In the genomic region with DNA sequence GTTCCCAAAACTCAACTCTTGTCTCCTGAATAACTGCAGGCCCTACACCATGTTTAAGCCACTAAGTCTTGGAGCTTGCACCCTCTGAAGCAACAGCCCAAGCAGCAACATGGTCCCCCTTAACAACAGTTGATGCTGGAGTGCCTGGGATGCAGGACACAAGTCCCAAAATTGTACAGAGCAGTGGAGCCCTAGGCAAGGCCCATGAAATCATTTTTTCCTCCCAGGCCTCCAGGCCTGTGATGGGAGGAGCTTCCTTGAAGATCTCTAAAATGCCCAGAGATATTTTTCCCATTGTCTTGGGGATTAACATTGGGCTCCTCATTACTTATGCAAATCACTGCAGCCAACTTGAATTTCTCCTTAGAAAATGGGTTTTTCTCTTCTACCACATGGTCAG, we compare ENCODE assay signal across 33 cellular contexts.
"Had no signal": no experiment of that assay in that cellular context is flagged by ENCODE, and none has a peak within 500 bp of the region (broad histone marks: within the 10 kb centered on the region; RNA-seq: fewer than 3 reads in every experiment).

No MANE protein-coding gene starts in this region.

- H3K27ac Mint-ChIP-seq: activated CD4-positive, alpha-beta memory T cell treated with anti-CD3 and anti-CD28 coated beads, Interleukin-2, amount 10 ng/mL, durations not matched to agents 7 days and 5 days; activated CD8-positive, alpha-beta memory T cell treated with anti-CD3 and anti-CD28 coated beads, Interleukin-2, amount 10 ng/mL, durations not matched to agents 7 days and 5 days; activated naive CD4-positive, alpha-beta T cell treated with anti-CD3 and anti-CD28 coated beads, Interleukin-2, amount 10 ng/mL, durations not matched to agents 7 days and 5 days; activated naive CD8-positive, alpha-beta T cell; activated naive CD8-positive, alpha-beta T cell treated with anti-CD3 and anti-CD28 coated beads, Interleukin-2, amount 50 U/mL, for 24 hours had no signal

- H3K27me3 Mint-ChIP-seq: activated CD4-positive, alpha-beta memory T cell treated with anti-CD3 and anti-CD28 coated beads, Interleukin-2, amount 10 ng/mL, durations not matched to agents 7 days and 5 days; activated CD8-positive, alpha-beta memory T cell treated with anti-CD3 and anti-CD28 coated beads, Interleukin-2, amount 10 ng/mL, durations not matched to agents 7 days and 5 days; activated naive CD4-positive, alpha-beta T cell treated with anti-CD3 and anti-CD28 coated beads, Interleukin-2, amount 10 ng/mL, durations not matched to agents 7 days and 5 days; activated naive CD8-positive, alpha-beta T cell; activated naive CD8-positive, alpha-beta T cell treated with anti-CD3 and anti-CD28 coated beads, Interleukin-2, amount 50 U/mL, for 24 hours had no signal

- H3K4me3 Mint-ChIP-seq: activated CD4-positive, alpha-beta memory T cell treated with anti-CD3 and anti-CD28 coated beads, Interleukin-2, amount 10 ng/mL, durations not matched to agents 7 days and 5 days; activated CD8-positive, alpha-beta memory T cell treated with anti-CD3 and anti-CD28 coated beads, Interleukin-2, amount 10 ng/mL, durations not matched to agents 7 days and 5 days; activated naive CD4-positive, alpha-beta T cell treated with anti-CD3 and anti-CD28 coated beads, Interleukin-2, amount 10 ng/mL, durations not matched to agents 7 days and 5 days; activated naive CD8-positive, alpha-beta T cell; activated naive CD8-positive, alpha-beta T cell treated with anti-CD3 and anti-CD28 coated beads, Interleukin-2, amount 50 U/mL, for 24 hours had no signal

- H3K36me3 Mint-ChIP-seq: activated CD8-positive, alpha-beta memory T cell treated with anti-CD3 and anti-CD28 coated beads, Interleukin-2, amount 10 ng/mL, durations not matched to agents 7 days and 5 days; activated naive CD4-positive, alpha-beta T cell treated with anti-CD3 and anti-CD28 coated beads, Interleukin-2, amount 10 ng/mL, durations not matched to agents 7 days and 5 days; activated naive CD8-positive, alpha-beta T cell had no signal

- ATAC-seq: activated CD8-positive, alpha-beta memory T cell treated with anti-CD3 and anti-CD28 coated beads, Interleukin-2, amount 10 ng/mL, durations not matched to agents 7 days and 5 days; activated naive CD8-positive, alpha-beta T cell treated with anti-CD3 and anti-CD28 coated beads, Interleukin-2, amount 50 U/mL, for 24 hours; PC-3; Right ventricle myocardium inferior had no signal

- H3K36me3 ChIP-seq: WERI-Rb-1 had no signal

- H3K4me1 Mint-ChIP-seq: activated CD4-positive, alpha-beta memory T cell treated with anti-CD3 and anti-CD28 coated beads, Interleukin-2, amount 10 ng/mL, durations not matched to agents 7 days and 5 days; activated CD8-positive, alpha-beta memory T cell treated with anti-CD3 and anti-CD28 coated beads, Interleukin-2, amount 10 ng/mL, durations not matched to agents 7 days and 5 days; activated naive CD4-positive, alpha-beta T cell treated with anti-CD3 and anti-CD28 coated beads, Interleukin-2, amount 10 ng/mL, durations not matched to agents 7 days and 5 days; activated naive CD8-positive, alpha-beta T cell treated with anti-CD3 and anti-CD28 coated beads, Interleukin-2, amount 50 U/mL, for 24 hours had no signal

- FAIRE-seq: RCC 7860 had no signal

- DNase-seq: activated CD4-positive, alpha-beta memory T cell treated with anti-CD3 and anti-CD28 coated beads, Interleukin-2, amount 10 ng/mL, durations not matched to agents 7 days and 5 days; activated CD4-positive, alpha-beta T cell treated with anti-CD3 and anti-CD28 coated beads for 1 hour; activated CD4-positive, alpha-beta T cell treated with anti-CD3 and anti-CD28 coated beads for 48 hours; activated CD4-positive, CD25-positive, alpha-beta regulatory T cell; activated CD8-positive, alpha-beta memory T cell treated with anti-CD3 and anti-CD28 coated beads for 24 hours; activated CD8-positive, alpha-beta memory T cell treated with anti-CD3 and anti-CD28 coated beads, Interleukin-2, amount 10 ng/mL, durations not matched to agents 7 days and 5 days; activated CD8-positive, alpha-beta memory T cell treated with anti-CD3 and anti-CD28 coated beads, Interleukin-2, amount 50 U/mL, for 48 hours; activated effector memory CD4-positive, alpha-beta T cell treated with Interleukin-2 at 50 U/mL for 16 hours; activated naive CD4-positive, alpha-beta T cell treated with anti-CD3 and anti-CD28 coated beads, Interleukin-2, amount 10 ng/mL, durations not matched to agents 7 days and 5 days; activated naive CD8-positive, alpha-beta T cell treated with anti-CD3 and anti-CD28 coated beads, Interleukin-2, amount 50 U/mL, for 24 hours; activated T-cell treated with anti-CD3 and anti-CD28 coated beads, Interleukin-2, amount 50 U/mL, for 48 hours; aorta; Karpas-422; KBM-7; NCI-H1048; NCI-H1436 treated with DMSO at 0.1 percent for 48 hours; NCI-H1694 treated with DMSO at 0.1 percent for 48 hours; NCI-H2029 treated with DMSO at 0.1 percent for 48 hours; NCI-H2171 treated with DMSO at 0.1 percent for 48 hours; NCI-H2227 treated with DMSO at 0.1 percent for 48 hours; NCI-H446 treated with DMSO at 0.1 percent for 48 hours; NCI-H524; NCI-H69; NCI-H82; PC-3; SW 1271; T-helper 1 cell; T-helper 2 cell; T-helper 9 cell; WERI-Rb-1 had no signal
